In the genomic region with DNA sequence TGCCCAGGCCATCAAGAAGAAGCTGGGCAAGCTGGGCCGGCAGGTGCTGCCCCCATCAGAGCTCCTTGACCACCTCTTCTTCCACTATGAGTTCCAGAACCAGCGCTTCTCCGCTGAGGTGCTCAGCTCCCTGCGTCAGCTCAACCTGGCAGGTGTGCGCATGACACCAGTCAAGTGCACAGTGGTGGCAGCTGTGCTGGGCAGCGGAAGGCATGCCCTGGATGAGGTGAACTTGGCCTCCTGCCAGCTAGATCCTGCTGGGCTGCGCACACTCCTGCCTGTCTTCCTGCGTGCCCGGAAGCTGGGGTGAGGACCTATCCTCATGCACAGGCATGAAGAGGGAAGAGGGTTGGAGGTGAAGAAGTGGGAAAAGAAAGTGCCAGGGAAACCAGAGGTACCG, we compare ENCODE assay signal across 22 cellular contexts. TPM values are rescaled to one million over a fixed set of nuclear protein-coding genes. Genes with fewer than 3 reads are reported as not detected.
DNase-seq lines count a peak whose midpoint lies in the region; ATAC-seq and TF ChIP-seq lines count a peak whose summit lies in the region.
"Had no signal": no experiment of that assay in that cellular context is flagged by ENCODE, and none has a peak within 500 bp of the region (broad histone marks: within the 10 kb centered on the region; RNA-seq: fewer than 3 reads in every experiment).

No MANE protein-coding gene starts in this region.

- H3K27ac ChIP-seq in body of pancreas (no peak overlapping the region), spleen (no peak overlapping the region)
- H3K27ac ChIP-seq: heart left ventricle, HL-60, KMS-11, lower lobe of right lung, ovary, RWPE1 had no signal

- no peaks in the 10 kb centered on the region for H3K27me3 ChIP-seq in body of pancreas
- H3K27me3 ChIP-seq in spleen (replicated peaks in 1 of 7) = no peaks in the 10 kb centered on the region
- H3K27me3 ChIP-seq: heart left ventricle, ovary had no signal

- POLR2A ChIA-PET in naive thymus-derived CD8-positive, alpha-beta T cell (lab: Charles Lee) = no interaction called here

- no peaks in the 10 kb centered on the region for H3K9me3 ChIP-seq in body of pancreas
- no peaks in the 10 kb centered on the region for H3K9me3 ChIP-seq in spleen
- H3K9me3 ChIP-seq: HAP-1, heart left ventricle, lower lobe of right lung, ovary had no signal

- no peak for ATAC-seq in body of pancreas
- no peak for ATAC-seq in naive thymus-derived CD8-positive, alpha-beta T cell
- ATAC-seq: heart left ventricle; lower lobe of right lung; stimulated activated naive CD8-positive, alpha-beta T cell treated with anti-CD3 and anti-CD28 coated beads, Interleukin-15, amount 100 ng/mL, for 72 hours had no signal

- H3K4me1 Mint-ChIP-seq in Calu3 (ENCODE audit: low read depth, unreplicated experiment) = no peaks in the 10 kb centered on the region
- H3K4me1 Mint-ChIP-seq in naive thymus-derived CD8-positive, alpha-beta T cell = peaks cover 4 to 18% (median 5%) of the 10 kb centered on the region in 4 donors

- DNase-seq in DMS153 treated with DMSO at 0.1 percent for 48 hours (lab: John Stamatoyannopoulos, UW; ENCODE audit: unreplicated experiment) (peak; percentile 89), NCI-H1105 (lab: John Stamatoyannopoulos, UW) (peak; percentile 99), NCI-H2171 treated with DMSO at 0.1 percent for 48 hours (lab: John Stamatoyannopoulos, UW) (peak; percentile 82), body of pancreas (peak in 3 of 4 donors; percentile 50 to 60 (median 56)), spleen (no peak), Calu3 (no peak), cerebellar cortex (ENCODE audit: low spot score) (no peak)
- no peak for DNase-seq in naive thymus-derived CD8-positive, alpha-beta T cell
- DNase-seq: activated CD4-positive, alpha-beta T cell treated with anti-CD3 and anti-CD28 coated beads, Interleukin-2, amount 50 U/mL, for 1 hour; activated naive CD4-positive, alpha-beta T cell; aorta; GDM1; heart left ventricle; immature natural killer cell; lower lobe of right lung; ovary; stimulated activated naive CD8-positive, alpha-beta T cell treated with anti-CD3 and anti-CD28 coated beads, Interleukin-15, amount 100 ng/mL, for 72 hours had no signal

- peaks cover under 1% of the 10 kb centered on the region for H3K27me3 Mint-ChIP-seq in Calu3 (ENCODE audit: unreplicated experiment)
- no peaks in the 10 kb centered on the region for H3K27me3 Mint-ChIP-seq in naive thymus-derived CD8-positive, alpha-beta T cell
- H3K27me3 Mint-ChIP-seq: stimulated activated naive CD8-positive, alpha-beta T cell treated with anti-CD3 and anti-CD28 coated beads, Interleukin-15, amount 100 ng/mL, for 72 hours; type B pancreatic cell had no signal

- H3K4me1 ChIP-seq in body of pancreas (no peaks in the 10 kb centered on the region), spleen (peaks cover 4 to 53% (median 24%) of the 10 kb centered on the region in 6 donors)
- H3K4me1 ChIP-seq: HAP-1, lower lobe of right lung had no signal

- H3K36me3 ChIP-seq in body of pancreas (replicated peaks in 1 of 2; ENCODE audit: insufficient read depth in 1 of 2, low read depth in 2 of 2) (peaks cover 0 to 6% of the 10 kb centered on the region in 2 donors), spleen (peaks cover 0 to 87% (median 25%) of the 10 kb centered on the region in 6 donors)
- H3K36me3 ChIP-seq: ovary had no signal

- no peak for TF ChIP-seq POLR2A in body of pancreas (IDR thresholded peaks at IDR 0.05)
- no peak for TF ChIP-seq POLR2A in spleen (IDR thresholded peaks at IDR 0.05)

- intact Hi-C loops in body of pancreas (cut with DNase I) (no loop called here), spleen (cut with DNase I; ENCODE audit: low total_unique reads) (no loop called here), Calu3 (cut with micrococcal nuclease; ENCODE audit: unreplicated experiment) (no loop called here)

- CTCF ChIA-PET in Calu3 (lab: Charles Lee) = interaction anchor here (0.5 kb wide), 1 partner anchor 18 kb away, joined by 3 read pairs; no protein-coding TSS in a partner anchor

- no peaks in the 10 kb centered on the region for H3K36me3 Mint-ChIP-seq in Calu3 (ENCODE audit: insufficient read depth, unreplicated experiment)
- peaks cover 0 to 16% (median 6%) of the 10 kb centered on the region in 3 donors for H3K36me3 Mint-ChIP-seq in naive thymus-derived CD8-positive, alpha-beta T cell
- H3K36me3 Mint-ChIP-seq: type B pancreatic cell had no signal

- WGBS in body of pancreas, 2 donors = 91 to 94% methylated on average over 5 to 10 of the region's 10 CpGs
- WGBS in spleen, 5 donors = 69 to 92% (median 87%) methylated on average over 9 to 10 of the region's 10 CpGs

- no peak overlapping the region for H3K4me3 ChIP-seq in body of pancreas
- no peak overlapping the region for H3K4me3 ChIP-seq in spleen
- H3K4me3 ChIP-seq: HAP-1, heart left ventricle, lower lobe of right lung, ovary had no signal

- H3K4me3 Mint-ChIP-seq in Calu3 (ENCODE audit: low read depth, unreplicated experiment) = no peak overlapping the region
- H3K4me3 Mint-ChIP-seq in naive thymus-derived CD8-positive, alpha-beta T cell = no peak overlapping the region
- H3K4me3 Mint-ChIP-seq: immature natural killer cell; stimulated activated naive CD8-positive, alpha-beta T cell treated with anti-CD3 and anti-CD28 coated beads, Interleukin-15, amount 100 ng/mL, for 72 hours; type B pancreatic cell had no signal

- no peaks in the 10 kb centered on the region for H3K9me3 Mint-ChIP-seq in Calu3 (ENCODE audit: low read depth, unreplicated experiment)
- no peaks in the 10 kb centered on the region for H3K9me3 Mint-ChIP-seq in naive thymus-derived CD8-positive, alpha-beta T cell
- H3K9me3 Mint-ChIP-seq: immature natural killer cell; stimulated activated naive CD8-positive, alpha-beta T cell treated with anti-CD3 and anti-CD28 coated beads, Interleukin-15, amount 100 ng/mL, for 72 hours; type B pancreatic cell had no signal

- BruUV-seq in Calu3 (replicated peaks; lab: Mats Ljungman, UMichigan) = no TSS peak

- TF ChIP-seq CTCF in body of pancreas (IDR thresholded peaks at IDR 0.05) = no peak
- TF ChIP-seq CTCF in spleen (IDR thresholded peaks at IDR 0.05 in 8 of 11, conservative IDR thresholded peaks at IDR 0.05 in 3 of 11) = no peak
- TF ChIP-seq CTCF in Calu3 (IDR thresholded peaks at IDR 0.05; ENCODE audit: unreplicated experiment) = no peak

- H3K27ac Mint-ChIP-seq in Calu3 (ENCODE audit: unreplicated experiment) = no peak overlapping the region
- peak overlapping the region in 1 of 10 donors; percentile 18 for H3K27ac Mint-ChIP-seq in naive thymus-derived CD8-positive, alpha-beta T cell
- H3K27ac Mint-ChIP-seq: type B pancreatic cell had no signal

RNA-seq across cellular contexts. Expression of gene NHERF4, which starts 5.3 kb away (rescaled TPM):
- total RNA-seq in body of pancreas (1 to 10 TPM in 1 of 2 donors, not detected in 1; 3.6 TPM), spleen (not detected), Calu3 (2022) (0.15 TPM in 1 of 2 replicates, not detected in the other)
- under 1 TPM in 1 of 3 donors, not detected in 2; 0.12 TPM for polyA plus RNA-seq in spleen
- under 1 TPM; 0.42 to 0.55 TPM for total RNA-seq in naive thymus-derived CD8-positive, alpha-beta T cell
- polyA plus RNA-seq in naive thymus-derived CD8-positive, alpha-beta T cell = not detected
- total RNA-seq: lower lobe of right lung had no signal
- polyA plus RNA-seq: heart left ventricle had no signal

RNA-seq across cellular contexts. Expression of gene NLRX1, which starts 11.5 kb away (rescaled TPM):
- total RNA-seq in body of pancreas (10 to 100 TPM in 1 of 2 donors, 1 to 10 TPM in 1; 9.3 to 30.7 TPM), spleen (10 to 100 TPM; 13.2 to 18.7 (median 15.4) TPM), Calu3 (2022) (5.5 and 6.7 TPM in 2 replicates)
- 10 to 100 TPM in 1 of 3 donors, 1 to 10 TPM in 2; 3.6 to 10.6 (median 5.3) TPM for polyA plus RNA-seq in spleen
- 10 to 100 TPM; 10.3 to 10.5 TPM for total RNA-seq in naive thymus-derived CD8-positive, alpha-beta T cell
- polyA plus RNA-seq in naive thymus-derived CD8-positive, alpha-beta T cell = 10 to 100 TPM in 1 of 3 donors, 1 to 10 TPM in 2; 4.0 to 10.9 (median 7.1) TPM

RNA-seq across cellular contexts. Expression of gene CBL, which starts 26.2 kb away (rescaled TPM):
- total RNA-seq in body of pancreas (1 to 10 TPM; 3.0 to 6.5 TPM), spleen (10 to 100 TPM; 41.0 to 56.3 (median 48.9) TPM), Calu3 (2022) (14.2 and 15.9 TPM in 2 replicates)
- 10 to 100 TPM in 1 of 3 donors, 1 to 10 TPM in 2; 9.4 to 10.1 (median 9.5) TPM for polyA plus RNA-seq in spleen
- total RNA-seq in naive thymus-derived CD8-positive, alpha-beta T cell = 10 to 100 TPM; 46.9 to 51.6 TPM
- 10 to 100 TPM; 11.5 to 16.1 (median 12.2) TPM for polyA plus RNA-seq in naive thymus-derived CD8-positive, alpha-beta T cell

RNA-seq across cellular contexts. Expression of gene ABCG4, which starts 31.1 kb away (rescaled TPM):
- total RNA-seq in body of pancreas (under 1 TPM in 1 of 2 donors, not detected in 1; 0.33 TPM), spleen (under 1 TPM in 4 of 7 donors, not detected in 3; 0.17 to 0.32 (median 0.23) TPM), Calu3 (2022) (not detected in 2 replicates)
- under 1 TPM in 2 of 3 donors, not detected in 1; 0.03 to 0.06 TPM for polyA plus RNA-seq in spleen
- total RNA-seq in naive thymus-derived CD8-positive, alpha-beta T cell = not detected
- polyA plus RNA-seq in naive thymus-derived CD8-positive, alpha-beta T cell = not detected
- polyA plus RNA-seq: immature natural killer cell had no signal

RNA-seq across cellular contexts. Expression of gene HINFP, which starts 58.6 kb away (rescaled TPM):
- 10 to 100 TPM; 11.9 to 28.3 TPM for total RNA-seq in body of pancreas
- 10 to 100 TPM; 30.4 to 40.7 (median 34.3) TPM for total RNA-seq in spleen
- 10 to 100 TPM; 12.8 to 19.6 (median 13.4) TPM for polyA plus RNA-seq in spleen
- 21.8 and 22.6 TPM in 2 replicates for total RNA-seq in Calu3 (2022)
- 10 to 100 TPM; 66.0 to 68.6 TPM for total RNA-seq in naive thymus-derived CD8-positive, alpha-beta T cell
- polyA plus RNA-seq in naive thymus-derived CD8-positive, alpha-beta T cell = 10 to 100 TPM in 1 of 3 donors, 1 to 10 TPM in 2; 7.3 to 24.9 (median 7.5) TPM

Comparison
In these comparisons a context has a peak if more than half of its experiments do, and no peak if none do; other contexts are left out.
1. DNase-seq: peak in DMS153 treated with DMSO at 0.1 percent for 48 hours (single experiment), NCI-H1105 (single experiment), NCI-H2171 treated with DMSO at 0.1 percent for 48 hours (single experiment) and body of pancreas (3 of 4); none in spleen (single experiment), Calu3 (single experiment), naive thymus-derived CD8-positive, alpha-beta T cell (0 of 10) and cerebellar cortex (single experiment).